In genomic region chr22:25534724-25535123, GRCh38 we compare ENCODE assay signal across 29 cellular contexts.
"Had no signal": no experiment of that assay in that cellular context is flagged by ENCODE, and none has a peak within 500 bp of the region (broad histone marks: within the 10 kb centered on the region; RNA-seq: fewer than 3 reads in every experiment).

No MANE protein-coding gene starts in this region.

- H3K27me3 ChIP-seq: neural progenitor cell, ovary, sigmoid colon, stomach, suprapubic skin, testis, tibial artery, transverse colon, upper lobe of right lung, uterus had no signal

- H3K9me3 Mint-ChIP-seq: natural killer cell; neural progenitor cell; stimulated activated naive CD8-positive, alpha-beta T cell treated with anti-CD3 and anti-CD28 coated beads, Interleukin-15, Interleukin-2, amounts not matched to agents 100 ng/mL and 50 ng/mL, for 24 hours had no signal

- H3K27ac ChIP-seq: neural progenitor cell, ovary, parathyroid adenoma, psoas muscle, sigmoid colon, stomach, suprapubic skin, testis, tibial artery, transverse colon, upper lobe of right lung, uterus had no signal

- H3K9ac ChIP-seq: neural progenitor cell, parathyroid adenoma had no signal

- FAIRE-seq: small intestine had no signal

- H3K36me3 Mint-ChIP-seq: natural killer cell; stimulated activated effector memory CD8-positive, alpha-beta T cell treated with anti-CD3 and anti-CD28 coated beads, Interleukin-12 subunit alpha, Interleukin-12 subunit beta, amount 100 ng/mL, for 72 hours had no signal

- H3K4me2 ChIP-seq: neural progenitor cell had no signal

- H3K36me3 ChIP-seq: neural progenitor cell, ovary, sigmoid colon, stomach, suprapubic skin, tibial artery, transverse colon, upper lobe of right lung, uterus had no signal

- H3K27me3 Mint-ChIP-seq: progenitor cell of endocrine pancreas, type B pancreatic cell had no signal

- ATAC-seq: naive thymus-derived CD4-positive, alpha-beta T cell; natural killer cell; psoas muscle; right cardiac atrium; stimulated activated effector memory CD8-positive, alpha-beta T cell treated with anti-CD3 and anti-CD28 coated beads, Interleukin-12 subunit alpha, Interleukin-12 subunit beta, amount 100 ng/mL, for 72 hours; stimulated activated naive B cell treated with anti-CD40 and anti-IgM and Interleukin-4, amounts not matched to agents 10 μg/mL and 1 μg/mL and 100 μg/mL, for 72 hours; upper lobe of right lung had no signal

- H3K4me1 ChIP-seq: neural progenitor cell, parathyroid adenoma, psoas muscle, stomach, suprapubic skin, testis, tibial artery, upper lobe of right lung, uterus had no signal

- H3K4me1 Mint-ChIP-seq: natural killer cell; neural progenitor cell; stimulated activated effector memory CD8-positive, alpha-beta T cell treated with anti-CD3 and anti-CD28 coated beads, Interleukin-12 subunit alpha, Interleukin-12 subunit beta, amount 100 ng/mL, for 72 hours; stimulated activated naive B cell treated with anti-CD40 and anti-IgM and Interleukin-4, amounts not matched to agents 10 μg/mL and 1 μg/mL and 100 μg/mL, for 72 hours had no signal

- DNase-seq: naive thymus-derived CD4-positive, alpha-beta T cell; natural killer cell; occipital lobe; ovary; posterior cingulate gyrus; psoas muscle; right cardiac atrium; sigmoid colon; small intestine; stimulated activated CD4-positive, alpha-beta T cell treated with anti-CD3 and anti-CD28 coated beads, Interleukin-15, amount 100 ng/mL, for 24 hours; stimulated activated CD4-positive, alpha-beta T cell treated with anti-CD3 and anti-CD28 coated beads, Interleukin-2, amount 100 ng/mL, for 24 hours; stimulated activated CD4-positive, alpha-beta T cell treated with anti-CD3 and anti-CD28 coated beads, Interleukin-2, amount 100 ng/mL, for 48 hours; stimulated activated CD4-positive, alpha-beta T cell treated with anti-CD3 and anti-CD28 coated beads, Interleukin-4, amount 100 ng/mL, for 24 hours; stimulated activated naive B cell treated with anti-CD40 and anti-IgM and Interleukin-4, amounts not matched to agents 10 μg/mL and 1 μg/mL and 100 μg/mL, for 72 hours; stimulated activated naive CD4-positive, alpha-beta T cell treated with Interleukin-2 at 50 U/mL for 16 hours; stomach; testis; tibial artery; transverse colon; upper lobe of right lung; uterus had no signal

- H3K79me2 ChIP-seq: parathyroid adenoma had no signal

- H3K4me3 Mint-ChIP-seq: naive thymus-derived CD4-positive, alpha-beta T cell; natural killer cell; nephron; neural progenitor cell; stimulated activated effector memory CD8-positive, alpha-beta T cell treated with anti-CD3 and anti-CD28 coated beads, Interleukin-12 subunit alpha, Interleukin-12 subunit beta, amount 100 ng/mL, for 72 hours; stimulated activated naive B cell treated with anti-CD40 and anti-IgM and Interleukin-4, amounts not matched to agents 10 μg/mL and 1 μg/mL and 100 μg/mL, for 72 hours; stimulated activated naive CD8-positive, alpha-beta T cell treated with anti-CD3 and anti-CD28 coated beads, Interleukin-15, Interleukin-2, amounts not matched to agents 100 ng/mL and 50 ng/mL, for 24 hours; type B pancreatic cell had no signal

- H3K27ac Mint-ChIP-seq: naive thymus-derived CD4-positive, alpha-beta T cell; natural killer cell; nephron; neural progenitor cell; progenitor cell of endocrine pancreas; stimulated activated effector memory CD8-positive, alpha-beta T cell treated with anti-CD3 and anti-CD28 coated beads, Interleukin-12 subunit alpha, Interleukin-12 subunit beta, amount 100 ng/mL, for 72 hours; stimulated activated naive B cell treated with anti-CD40 and anti-IgM and Interleukin-4, amounts not matched to agents 10 μg/mL and 1 μg/mL and 100 μg/mL, for 72 hours; stimulated activated naive CD8-positive, alpha-beta T cell treated with anti-CD3 and anti-CD28 coated beads, Interleukin-15, Interleukin-2, amounts not matched to agents 100 ng/mL and 50 ng/mL, for 24 hours; type B pancreatic cell had no signal

- H3K4me3 ChIP-seq: neural progenitor cell, ovary, psoas muscle, sigmoid colon, stomach, suprapubic skin, testis, tibial artery, transverse colon, upper lobe of right lung, uterus had no signal

- H3K9me3 ChIP-seq: ovary, psoas muscle, sigmoid colon, stomach, suprapubic skin, testis, tibial artery, transverse colon, upper lobe of right lung, uterus had no signal

- H2AFZ ChIP-seq: neural progenitor cell, parathyroid adenoma had no signal
